ENCODE assay signal across 21 cellular contexts in genomic region chr4:11402192-11402591, GRCh38. TPM values are rescaled to one million over a fixed set of nuclear protein-coding genes. Genes with fewer than 3 reads are reported as not detected.
DNase-seq lines count a peak whose midpoint lies in the region; ATAC-seq, FAIRE-seq and TF ChIP-seq lines count a peak whose summit lies in the region.
"Had no signal": no experiment of that assay in that cellular context is flagged by ENCODE, and none has a peak within 500 bp of the region (broad histone marks: within the 10 kb centered on the region; RNA-seq: fewer than 3 reads in every experiment).

No MANE protein-coding gene starts in this region.

- DNase-seq in GM06990 (ENCODE audit: extremely low read depth, insufficient read length) (peak; percentile 22), GM19239 (ENCODE audit: insufficient read length, low spot score) (no peak), tibial nerve (ENCODE audit: low spot score in 2 of 2) (no peak), OCI-M1 (lab: John Stamatoyannopoulos, UW) (no peak), PC-3 (no peak)
- DNase-seq: 8988T; activated CD8-positive, alpha-beta T cell treated with anti-CD3 and anti-CD28 coated beads, Interleukin-2, amount 10 ng/mL, durations not matched to agents 7 days and 5 days; amygdala; CD4-positive, CD25-positive, alpha-beta regulatory T cell; EL; glutamatergic neuron; Kasumi-1; mesenchymal stem cell; NCI-H1694; NCI-H510A treated with DMSO at 0.1 percent for 48 hours; nephron progenitor cell had no signal

- no peaks in the 10 kb centered on the region for H3K79me2 ChIP-seq in PC-3 (ENCODE audit: low read length)

- H3K4me2 ChIP-seq in PC-3 (ENCODE audit: low read length) = no peak overlapping the region

- CTCF ChIA-PET in PC-3 (lab: Charles Lee) = no interaction called here

- no peak overlapping the region for H3K4me3 ChIP-seq in GM06990 (replicated peaks; ENCODE audit: low read depth, low read length)
- H3K4me3 ChIP-seq in tibial nerve = no peak overlapping the region
- H3K4me3 ChIP-seq in PC-3 (ENCODE audit: low read length) = no peak overlapping the region
- H3K4me3 ChIP-seq: HAP-1, SK-N-MC had no signal

- BruUV-seq in PC-3 (replicated peaks; lab: Mats Ljungman, UMichigan) = no TSS peak

- no peak overlapping the region for H2AFZ ChIP-seq in PC-3 (ENCODE audit: low read length)

- ATAC-seq in GM21786 (IDR thresholded peaks at IDR 0.05; ENCODE audit: unreplicated experiment) = peak; percentile 67
- ATAC-seq in HG03175 (IDR thresholded peaks at IDR 0.05; ENCODE audit: unreplicated experiment) = peak; percentile 36
- ATAC-seq in HG03097 (IDR thresholded peaks at IDR 0.05; ENCODE audit: low FRiP score, unreplicated experiment) = no peak
- no peak for ATAC-seq in PC-3
- ATAC-seq: activated CD8-positive, alpha-beta T cell treated with anti-CD3 and anti-CD28 coated beads, Interleukin-2, amount 10 ng/mL, durations not matched to agents 7 days and 5 days had no signal

- H3K4me1 ChIP-seq in tibial nerve = peaks cover 0 to 15% (median 2%) of the 10 kb centered on the region in 4 donors
- H3K4me1 ChIP-seq in PC-3 (ENCODE audit: insufficient read depth, low read length) = peaks cover 9% of the 10 kb centered on the region; the same call in 1 of the 2 replicates
- H3K4me1 ChIP-seq: HAP-1 had no signal

- no peaks in the 10 kb centered on the region for H4K20me1 ChIP-seq in PC-3 (ENCODE audit: low read length)

- TF ChIP-seq EP300 in tibial nerve (IDR thresholded peaks at IDR 0.05) = no peak

- H3K36me3 ChIP-seq in GM06990 (ENCODE audit: control insufficient read depth, insufficient read depth, low read length) (no peaks in the 10 kb centered on the region; the same call in 1 of the 2 replicates), tibial nerve (peaks cover 0 to 14% (median 0%) of the 10 kb centered on the region in 3 donors), PC-3 (ENCODE audit: low read depth, low read length) (no peaks in the 10 kb centered on the region)
- H3K36me3 ChIP-seq: HAP-1 had no signal

- H3K27me3 ChIP-seq in GM06990 (replicated peaks; ENCODE audit: control insufficient read depth, insufficient read depth, low read length) (no peaks in the 10 kb centered on the region), tibial nerve (no peaks in the 10 kb centered on the region), PC-3 (ENCODE audit: low read length) (no peaks in the 10 kb centered on the region)

- POLR2A ChIA-PET in PC-3 (lab: Charles Lee; ENCODE audit: unreplicated experiment) = no interaction called here

- intact Hi-C loops in PC-3 (cut with micrococcal nuclease) = no loop called here

- no peak for TF ChIP-seq POLR2A in tibial nerve (IDR thresholded peaks at IDR 0.05)

- no peak overlapping the region for H3K27ac ChIP-seq in tibial nerve
- H3K27ac ChIP-seq in PC-3 (ENCODE audit: low read length) = no peak overlapping the region
- H3K27ac ChIP-seq: SK-N-MC had no signal

- no peaks in the 10 kb centered on the region for H3K9me3 ChIP-seq in tibial nerve
- H3K9me3 ChIP-seq in PC-3 (ENCODE audit: low read length) = no peaks in the 10 kb centered on the region
- H3K9me3 ChIP-seq: HAP-1 had no signal

- no peak overlapping the region for H3K9ac ChIP-seq in PC-3 (ENCODE audit: low read length)

- 92 to 94% methylated on average over 3 of the region's 3 CpGs for WGBS in tibial nerve, 2 donors

- TF ChIP-seq CTCF in GM06990 (IDR thresholded peaks at IDR 0.05; ENCODE audit: insufficient read depth, low read length, poor library complexity, severe bottlenecking) (no peak), tibial nerve (IDR thresholded peaks at IDR 0.05) (no peak), PC-3 (conservative IDR thresholded peaks at IDR 0.05; ENCODE audit: low read depth, low read length) (no peak)

- H3F3A ChIP-seq in PC-3 (ENCODE audit: low read length, unreplicated experiment) = no peaks in the 10 kb centered on the region

- H3K9me2 ChIP-seq in PC-3 (replicated peaks; ENCODE audit: low read length) = no peaks in the 10 kb centered on the region

- FAIRE-seq in GM19239 (lab: Jason Lieb, UNC) = peak; percentile 83

RNA-seq across cellular contexts. Expression of gene HS3ST1, which starts 26.5 kb away (rescaled TPM):
- total RNA-seq in tibial nerve (1 to 10 TPM in 3 of 4 donors, under 1 TPM in 1; 0.21 to 6.0 (median 2.1) TPM), PC-3 (2014; rRNA removed) (4.1 and 4.2 TPM in 2 replicates)
- total RNA-seq: activated CD8-positive, alpha-beta T cell treated with anti-CD3 and anti-CD28 coated beads, Interleukin-2, amount 10 ng/mL, durations not matched to agents 7 days and 5 days; CD4-positive, CD25-positive, alpha-beta regulatory T cell had no signal

Comparison
In these comparisons a context has a peak if more than half of its experiments do, and no peak if none do; other contexts are left out.
1. ATAC-seq: peak in GM21786 (single experiment) and HG03175 (single experiment); none in HG03097 (single experiment) and PC-3 (single experiment).